ENCODE assay signal across 20 cellular contexts in the genomic region with DNA sequence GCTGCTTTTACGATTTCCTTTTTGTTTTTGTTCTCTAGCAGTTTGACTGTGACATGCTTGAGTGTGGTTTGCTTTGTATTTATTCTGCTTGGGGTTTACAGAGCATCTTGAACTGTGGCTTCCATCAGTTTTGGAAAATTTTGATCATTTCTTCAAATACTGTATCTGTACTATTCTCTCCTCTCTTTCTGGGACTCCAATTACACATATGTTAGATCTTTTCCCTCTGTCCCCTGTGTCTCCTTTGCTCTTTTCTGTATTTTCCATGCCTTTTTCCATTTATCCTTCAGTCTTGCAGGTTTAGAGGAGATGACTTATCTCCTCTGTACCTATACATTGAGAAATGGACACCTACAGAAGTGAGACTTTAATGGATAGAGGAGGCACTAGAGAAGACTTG. TPM values are rescaled to one million over a fixed set of nuclear protein-coding genes. Genes with fewer than 3 reads are reported as not detected.
DNase-seq lines count a peak whose midpoint lies in the region; ATAC-seq and TF ChIP-seq lines count a peak whose summit lies in the region.
"Had no signal": no experiment of that assay in that cellular context is flagged by ENCODE, and none has a peak within 500 bp of the region (broad histone marks: within the 10 kb centered on the region; RNA-seq: fewer than 3 reads in every experiment).

No MANE protein-coding gene starts in this region.

- ATAC-seq in gastrocnemius medialis (no peak), HG02885 (IDR thresholded peaks at IDR 0.05; ENCODE audit: poor library complexity, unreplicated experiment) (no peak), HG02610 (IDR thresholded peaks at IDR 0.05; ENCODE audit: unreplicated experiment) (no peak)
- ATAC-seq: GM12878, SK-N-SH treated with all-trans-retinoic acid at 6 μM for 48 hours had no signal

- H3K4me3 ChIP-seq in esophagus muscularis mucosa: no peak overlapping the region
- H3K4me3 ChIP-seq in gastrocnemius medialis: no peak overlapping the region
- H3K4me3 ChIP-seq in uterus: no peak overlapping the region
- H3K4me3 ChIP-seq: GM12878, Peyer's patch had no signal

- no peaks in the 10 kb centered on the region for H3K27me3 Mint-ChIP-seq in activated T-cell treated with anti-CD3 and anti-CD28 coated beads, Interleukin-2, amount 50 U/mL, for 24 hours

- DNase-seq in activated T-cell treated with anti-CD3 and anti-CD28 coated beads, Interleukin-2, amount 50 U/mL, for 24 hours: no peak
- DNase-seq in activated T-cell treated with anti-CD3 and anti-CD28 coated beads for 4 hours (no peak), Caki2 (ENCODE audit: low read depth) (peak; percentile 4), esophagus muscularis mucosa (ENCODE audit: extremely low spot score) (no peak), gastrocnemius medialis (no peak), uterus (no peak)
- DNase-seq: COR-L47, DMS 273 treated with DMSO at 0.1 percent for 48 hours, DND-41, H7, NCI-H1694, NCI-H2081, NCI-H446, NCI-H526, Peyer's patch had no signal

- H3K4me1 ChIP-seq in esophagus muscularis mucosa (peaks cover 58 to 76% (median 61%) of the 10 kb centered on the region in 4 donors), gastrocnemius medialis (peaks cover 83 to 91% of the 10 kb centered on the region in 2 donors), uterus (peaks cover 10 to 19% of the 10 kb centered on the region in 2 donors)

- H3K36me3 ChIP-seq in esophagus muscularis mucosa (peaks cover 0 to 28% (median 13%) of the 10 kb centered on the region in 4 donors), gastrocnemius medialis (peaks cover 0 to 29% of the 10 kb centered on the region in 2 donors), uterus (no peaks in the 10 kb centered on the region)

- H3K4me3 Mint-ChIP-seq in activated T-cell treated with anti-CD3 and anti-CD28 coated beads, Interleukin-2, amount 50 U/mL, for 24 hours: no peak overlapping the region

- peak overlapping the region; percentile 54 for H3K27ac Mint-ChIP-seq in activated T-cell treated with anti-CD3 and anti-CD28 coated beads, Interleukin-2, amount 50 U/mL, for 24 hours

- TF ChIP-seq CTCF in esophagus muscularis mucosa (IDR thresholded peaks at IDR 0.05): no peak
- no peak for TF ChIP-seq CTCF in gastrocnemius medialis (IDR thresholded peaks at IDR 0.05 in 4 of 5, conservative IDR thresholded peaks at IDR 0.05 in 1 of 5)
- TF ChIP-seq CTCF in uterus (IDR thresholded peaks at IDR 0.05): no peak

- H3K9me3 ChIP-seq in esophagus muscularis mucosa (peaks cover 0 to 7% (median 0%) of the 10 kb centered on the region in 4 donors), gastrocnemius medialis (no peaks in the 10 kb centered on the region), uterus (no peaks in the 10 kb centered on the region)
- H3K9me3 ChIP-seq: Peyer's patch had no signal

- H3K4me1 Mint-ChIP-seq in activated T-cell treated with anti-CD3 and anti-CD28 coated beads, Interleukin-2, amount 50 U/mL, for 24 hours (ENCODE audit: low read depth): peaks cover 7% of the 10 kb centered on the region

- peaks cover 55% of the 10 kb centered on the region for H3K36me3 Mint-ChIP-seq in activated T-cell treated with anti-CD3 and anti-CD28 coated beads, Interleukin-2, amount 50 U/mL, for 24 hours (ENCODE audit: low read depth)

- TF ChIP-seq POLR2A in esophagus muscularis mucosa (IDR thresholded peaks at IDR 0.05; ENCODE audit: low read depth) (no peak), gastrocnemius medialis (IDR thresholded peaks at IDR 0.05) (no peak), uterus (IDR thresholded peaks at IDR 0.05) (no peak)

- H3K27me3 ChIP-seq in esophagus muscularis mucosa (no peaks in the 10 kb centered on the region), gastrocnemius medialis (no peaks in the 10 kb centered on the region), uterus (no peaks in the 10 kb centered on the region)
- H3K27me3 ChIP-seq: Peyer's patch had no signal

- intact Hi-C loops in esophagus muscularis mucosa (cut with DNase I) (no loop called here), gastrocnemius medialis (cut with DNase I; ENCODE audit: low total_unique reads) (loop anchor here (2.0 kb wide), 1 partner anchor 31 kb away; a partner anchor contains a TSS), uterus (cut with DNase I; ENCODE audit: low total_unique reads) (no loop called here)

- H3K9me3 Mint-ChIP-seq in activated T-cell treated with anti-CD3 and anti-CD28 coated beads, Interleukin-2, amount 50 U/mL, for 24 hours: peaks cover 9% of the 10 kb centered on the region

- in situ Hi-C loops in Caki2 (cut with HindIII; ENCODE audit: low pct_unique_long_range_greater_than_20kb, low sequenced_read_pairs) (no loop called here), gastrocnemius medialis (cut with MboI; ENCODE audit: low sequenced_read_pairs in 4 of 4) (no loop called here)

- TF ChIP-seq EP300 in esophagus muscularis mucosa (IDR thresholded peaks at IDR 0.05): no peak

- peak overlapping the region in 3 of 4 donors; percentile 89 to 95 (median 93) for H3K27ac ChIP-seq in esophagus muscularis mucosa (replicated peaks in 1 of 4)
- peak overlapping the region; percentile 99 for H3K27ac ChIP-seq in gastrocnemius medialis
- peak overlapping the region in 1 of 2 donors; percentile 89 for H3K27ac ChIP-seq in uterus
- H3K27ac ChIP-seq: KMS-11, Peyer's patch had no signal

- WGBS in esophagus muscularis mucosa: 93% methylated on average over 1 of the region's 1 CpG

RNA-seq across cellular contexts. Expression of a gene that starts 31.7 kb away (rescaled TPM):
- 7.7 and 12.2 TPM in 2 replicates for total RNA-seq in Caki2 (2014; rRNA removed; shearing (Covaris generic); ENCODE audit: low replicate concordance)
- total RNA-seq in esophagus muscularis mucosa (100 to 1,000 TPM in 1 of 4 donors, 10 to 100 TPM in 3; 73.1 to 118 (median 80.9) TPM), gastrocnemius medialis (1,000 to 10,000 TPM in 3 of 4 donors, 100 to 1,000 TPM in 1; 950 to 2,403 (median 1,384) TPM), uterus (10 to 100 TPM; 22.8 to 41.7 (median 27.7) TPM)

Comparison
In these comparisons a context has a peak if more than half of its experiments do, and no peak if none do; other contexts are left out.
1. RNA of a gene that starts 31.7 kb away (total RNA-seq): 950 to 2,403 TPM in gastrocnemius medialis; 73.1 to 118 TPM in esophagus muscularis mucosa, 22.8 to 41.7 TPM in uterus and 7.7 to 12.2 TPM in Caki2; every median in the first group is over 4 times any median in the second.